1 cellular context compared by ENCODE assay signal in genomic region chr17:78997231-78997741, GRCh38.
TF ChIP-seq lines count a peak whose summit lies in the region.

No MANE protein-coding gene starts in this region.

TF ChIP-seq in SK-N-SH, 30 proteins besides CTCF, POLR2A, EP300 and RAD21 (continued from another document):
- TF ChIP-seq, protein P1, sequence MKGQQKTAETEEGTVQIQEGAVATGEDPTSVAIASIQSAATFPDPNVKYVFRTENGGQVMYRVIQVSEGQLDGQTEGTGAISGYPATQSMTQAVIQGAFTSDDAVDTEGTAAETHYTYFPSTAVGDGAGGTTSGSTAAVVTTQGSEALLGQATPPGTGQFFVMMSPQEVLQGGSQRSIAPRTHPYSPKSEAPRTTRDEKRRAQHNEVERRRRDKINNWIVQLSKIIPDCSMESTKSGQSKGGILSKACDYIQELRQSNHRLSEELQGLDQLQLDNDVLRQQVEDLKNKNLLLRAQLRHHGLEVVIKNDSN (IDR thresholded peaks at IDR 0.05; ENCODE audit: borderline replicate concordance, low read depth), result no peak
- TF ChIP-seq GABPA (IDR thresholded peaks at IDR 0.05; ENCODE audit: low read depth) (no peak), MXI1 (IDR thresholded peaks at IDR 0.05; ENCODE audit: low read depth, low read length) (no peak), TCF12 (IDR thresholded peaks at IDR 0.05) (no peak), CHD2 (IDR thresholded peaks at IDR 0.05; ENCODE audit: low read length, partially characterized antibody) (no peak)
